In genomic region chr11:82505384-82505783, GRCh38 we compare ENCODE assay signal across 18 cellular contexts.
DNase-seq lines count a peak whose midpoint lies in the region; ATAC-seq and TF ChIP-seq lines count a peak whose summit lies in the region.
"Had no signal": no experiment of that assay in that cellular context is flagged by ENCODE, and none has a peak within 500 bp of the region (broad histone marks: within the 10 kb centered on the region; RNA-seq: fewer than 3 reads in every experiment).

No MANE protein-coding gene starts in this region.

- CTCF ChIA-PET in activated CD4-positive, alpha-beta memory T cell treated with anti-CD3 and anti-CD28 coated beads for 36 hours (lab: Charles Lee) = interaction anchor here (0.5 kb wide), 1 partner anchor 1161 kb away, joined by 3 read pairs; no protein-coding TSS in a partner anchor

- no peak for ATAC-seq in central memory CD8-positive, alpha-beta T cell (replicated peaks; ENCODE audit: extremely low read depth, poor library complexity, severe bottlenecking)
- ATAC-seq in HG03097 (IDR thresholded peaks at IDR 0.05; ENCODE audit: low FRiP score, unreplicated experiment) = no peak
- ATAC-seq: GM12878, HCT116 had no signal

- no peaks in the 10 kb centered on the region for H3K27me3 Mint-ChIP-seq in central memory CD8-positive, alpha-beta T cell
- peaks cover 0 to 3% (median 1%) of the 10 kb centered on the region in 3 donors for H3K27me3 Mint-ChIP-seq in CD14-positive monocyte (ENCODE audit: low read depth in 3 of 3)
- no peaks in the 10 kb centered on the region for H3K27me3 Mint-ChIP-seq in activated CD4-positive, alpha-beta memory T cell treated with anti-CD3 and anti-CD28 coated beads for 36 hours
- H3K27me3 Mint-ChIP-seq: CD4-positive, alpha-beta T cell; CD8-positive, alpha-beta memory T cell had no signal

- H3K4me3 ChIP-seq in H7 (ENCODE audit: insufficient read depth, low read depth, low read length) = no peak overlapping the region
- H3K4me3 ChIP-seq: BLaER1, GM12878 had no signal

- H3K9me3 Mint-ChIP-seq in central memory CD8-positive, alpha-beta T cell = peaks cover 5% of the 10 kb centered on the region
- peaks cover 0 to 7% (median 2%) of the 10 kb centered on the region in 7 donors for H3K9me3 Mint-ChIP-seq in CD14-positive monocyte
- no peaks in the 10 kb centered on the region for H3K9me3 Mint-ChIP-seq in activated CD4-positive, alpha-beta memory T cell treated with anti-CD3 and anti-CD28 coated beads for 36 hours

- peaks cover 2% of the 10 kb centered on the region for H3K36me3 Mint-ChIP-seq in central memory CD8-positive, alpha-beta T cell (ENCODE audit: insufficient read depth)
- H3K36me3 Mint-ChIP-seq in CD14-positive monocyte = no peaks in the 10 kb centered on the region
- no peaks in the 10 kb centered on the region for H3K36me3 Mint-ChIP-seq in activated CD4-positive, alpha-beta memory T cell treated with anti-CD3 and anti-CD28 coated beads for 36 hours
- H3K36me3 Mint-ChIP-seq: CD8-positive, alpha-beta memory T cell had no signal

- H3K27me3 ChIP-seq in H7 (ENCODE audit: control insufficient read depth, insufficient read depth, low read length) = no peaks in the 10 kb centered on the region
- H3K27me3 ChIP-seq: BLaER1 had no signal

- POLR2A ChIA-PET in activated CD4-positive, alpha-beta memory T cell treated with anti-CD3 and anti-CD28 coated beads for 36 hours (lab: Charles Lee) = no interaction called here

- no peaks in the 10 kb centered on the region for H3K4me1 Mint-ChIP-seq in central memory CD8-positive, alpha-beta T cell
- no peaks in the 10 kb centered on the region for H3K4me1 Mint-ChIP-seq in CD14-positive monocyte
- no peaks in the 10 kb centered on the region for H3K4me1 Mint-ChIP-seq in activated CD4-positive, alpha-beta memory T cell treated with anti-CD3 and anti-CD28 coated beads for 36 hours (ENCODE audit: low read depth)
- H3K4me1 Mint-ChIP-seq: B cell; CD8-positive, alpha-beta memory T cell had no signal

- peak; percentile 33 for DNase-seq in H7
- DNase-seq in central memory CD8-positive, alpha-beta T cell (ENCODE audit: low spot score in 2 of 2) = no peak
- DNase-seq in iPS DF 4.7 (ENCODE audit: extremely low read depth, low spot score) = peak; percentile 7
- DNase-seq in CD14-positive monocyte (ENCODE audit: low spot score) = no peak
- DNase-seq in stimulated activated CD4-positive, alpha-beta T cell treated with anti-CD3 and anti-CD28 coated beads, Interleukin-4, amount 100 ng/mL, for 1 hour = no peak
- no peak for DNase-seq in activated CD4-positive, alpha-beta memory T cell treated with anti-CD3 and anti-CD28 coated beads for 36 hours
- DNase-seq: CD4-positive, alpha-beta T cell; CD8-positive, alpha-beta memory T cell; DMS 273 treated with DMSO at 0.1 percent for 48 hours; DMS79; EL; GDM1; H9 had no signal

- intact Hi-C loops in CD14-positive monocyte (cut with micrococcal nuclease) = no loop called here
- intact Hi-C loops in activated CD4-positive, alpha-beta memory T cell treated with anti-CD3 and anti-CD28 coated beads for 36 hours (cut with micrococcal nuclease) = no loop called here

- H3K27ac Mint-ChIP-seq in central memory CD8-positive, alpha-beta T cell (ENCODE audit: low read depth) = peak overlapping the region; percentile 27
- no peak overlapping the region for H3K27ac Mint-ChIP-seq in CD14-positive monocyte
- H3K27ac Mint-ChIP-seq in activated CD4-positive, alpha-beta memory T cell treated with anti-CD3 and anti-CD28 coated beads for 36 hours = no peak overlapping the region
- H3K27ac Mint-ChIP-seq: B cell; CD4-positive, alpha-beta T cell; CD8-positive, alpha-beta memory T cell had no signal

- H3K4me3 Mint-ChIP-seq in central memory CD8-positive, alpha-beta T cell = no peak overlapping the region
- H3K4me3 Mint-ChIP-seq in CD14-positive monocyte = no peak overlapping the region
- no peak overlapping the region for H3K4me3 Mint-ChIP-seq in activated CD4-positive, alpha-beta memory T cell treated with anti-CD3 and anti-CD28 coated beads for 36 hours
- H3K4me3 Mint-ChIP-seq: B cell; CD4-positive, alpha-beta T cell; CD8-positive, alpha-beta memory T cell; H9 had no signal

- TF ChIP-seq CTCF in CD14-positive monocyte (IDR thresholded peaks at IDR 0.05) = no peak

- H3K36me3 ChIP-seq in H7 (replicated peaks; ENCODE audit: control insufficient read depth, insufficient read depth, low read length) = no peaks in the 10 kb centered on the region
- H3K36me3 ChIP-seq: BLaER1 had no signal

Comparison
In these comparisons a context has a peak if more than half of its experiments do, and no peak if none do; other contexts are left out.
1. DNase-seq: peak in H7 (single experiment) and iPS DF 4.7 (single experiment); none in central memory CD8-positive, alpha-beta T cell (0 of 2), CD14-positive monocyte (single experiment), stimulated activated CD4-positive, alpha-beta T cell treated with anti-CD3 and anti-CD28 coated beads, Interleukin-4, amount 100 ng/mL, for 1 hour (single experiment) and activated CD4-positive, alpha-beta memory T cell treated with anti-CD3 and anti-CD28 coated beads for 36 hours (single experiment).